9 cellular contexts compared by ENCODE assay signal in the genomic region with DNA sequence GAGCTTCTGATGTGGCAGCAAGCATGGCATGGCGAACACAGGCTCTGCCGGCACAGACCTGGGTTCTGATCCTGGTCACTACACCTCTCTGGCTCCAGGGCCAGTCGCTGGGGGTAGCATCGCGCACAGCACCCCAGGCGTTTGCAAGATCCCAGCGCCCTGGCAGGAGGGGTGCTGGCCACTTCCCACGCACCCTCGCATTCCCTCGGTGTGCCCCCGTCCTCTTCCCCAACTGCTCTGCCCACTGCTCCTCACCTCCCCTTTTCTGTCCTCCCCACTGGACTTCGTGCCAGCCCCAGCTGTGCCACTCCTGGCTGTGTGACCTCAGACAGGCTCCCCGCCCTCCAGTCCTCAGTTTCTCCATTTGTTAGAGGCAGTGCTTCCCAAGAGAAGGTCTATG. TPM values are rescaled to one million over a fixed set of nuclear protein-coding genes. Genes with fewer than 3 reads are reported as not detected.
A peak's percentile ranks its signal among the peaks of the same experiment; 100 is the strongest.
DNase-seq lines count a peak whose midpoint lies in the region; ATAC-seq and TF ChIP-seq lines count a peak whose summit lies in the region.
"Had no signal": no experiment of that assay in that cellular context is flagged by ENCODE, and none has a peak within 500 bp of the region (broad histone marks: within the 10 kb centered on the region; RNA-seq: fewer than 3 reads in every experiment).

No MANE protein-coding gene starts in this region.

- peak overlapping the region; percentile 88 to 89 for H3K4me3 Mint-ChIP-seq in activated T-cell treated with anti-CD3 and anti-CD28 coated beads, Interleukin-2, amount 50 U/mL, for 72 hours
- H3K4me3 Mint-ChIP-seq in MCF 10A (ENCODE audit: unreplicated experiment): peak overlapping the region; percentile 80

- H3K27ac Mint-ChIP-seq in activated T-cell treated with anti-CD3 and anti-CD28 coated beads, Interleukin-2, amount 50 U/mL, for 72 hours: no peak overlapping the region
- H3K27ac Mint-ChIP-seq in MCF 10A (ENCODE audit: low read depth, unreplicated experiment): no peak overlapping the region

- intact Hi-C loops in MCF 10A (cut with micrococcal nuclease): no loop called here

- H3K36me3 Mint-ChIP-seq in activated T-cell treated with anti-CD3 and anti-CD28 coated beads, Interleukin-2, amount 50 U/mL, for 72 hours (ENCODE audit: insufficient read depth in 2 of 2): peaks cover 0 to 4% of the 10 kb centered on the region in 2 donors
- H3K36me3 Mint-ChIP-seq in MCF 10A (ENCODE audit: insufficient read depth, unreplicated experiment): peaks cover 14% of the 10 kb centered on the region

- no peaks in the 10 kb centered on the region for H3K9me3 Mint-ChIP-seq in activated T-cell treated with anti-CD3 and anti-CD28 coated beads, Interleukin-2, amount 50 U/mL, for 72 hours
- H3K9me3 Mint-ChIP-seq in MCF 10A (ENCODE audit: unreplicated experiment): no peaks in the 10 kb centered on the region

- BruUV-seq in MCF 10A (replicated peaks; lab: Mats Ljungman, UMichigan): no TSS peak

- WGBS in tibial nerve, 2 donors: 39 to 48% methylated on average over 13 of the region's 13 CpGs

- TF ChIP-seq CTCF in MCF 10A (IDR thresholded peaks at IDR 0.05; ENCODE audit: unreplicated experiment) (no peak), tibial nerve (IDR thresholded peaks at IDR 0.05) (no peak)

- H3K4me1 ChIP-seq in muscle layer of colon (ENCODE audit: insufficient read depth, low read length) (peaks cover 31% of the 10 kb centered on the region), tibial nerve (peaks cover 0 to 46% (median 30%) of the 10 kb centered on the region in 4 donors)

- POLR2A ChIA-PET in MCF 10A (lab: Yijun Ruan, JAX): interaction anchor here (1.0 to 1.5 kb wide), 2 partner anchors 35 to 315 kb away, joined by 3 to 6 read pairs; partner anchors contain the start of genes MTRFR and TMED2

- no peak for ATAC-seq in activated T-cell treated with anti-CD3 and anti-CD28 coated beads, Interleukin-2, amount 50 U/mL, for 72 hours (replicated peaks in 1 of 2)
- no peak for ATAC-seq in GM21515 (IDR thresholded peaks at IDR 0.05; ENCODE audit: unreplicated experiment)

- no peak for DNase-seq in activated T-cell treated with anti-CD3 and anti-CD28 coated beads, Interleukin-2, amount 50 U/mL, for 72 hours
- no peak for DNase-seq in activated T-cell treated with anti-CD3 and anti-CD28 coated beads, Interleukin-2, amount 50 U/mL, for 48 hours
- DNase-seq in MCF 10A (ENCODE audit: unreplicated experiment) (no peak), tibial nerve (ENCODE audit: low spot score in 2 of 2) (no peak), NCI-H82 treated with DMSO at 0.1 percent for 48 hours (lab: John Stamatoyannopoulos, UW; ENCODE audit: unreplicated experiment) (no peak), SHP77 treated with DMSO at 0.1 percent for 48 hours (lab: John Stamatoyannopoulos, UW) (no peak)
- DNase-seq: NCI-H774 had no signal

- H3K27me3 ChIP-seq in muscle layer of colon (ENCODE audit: control insufficient read depth in 1 of 2, insufficient read depth in 2 of 2, low read length in 2 of 2): no peaks in the 10 kb centered on the region
- no peaks in the 10 kb centered on the region for H3K27me3 ChIP-seq in tibial nerve

- CTCF ChIA-PET in MCF 10A (lab: Yijun Ruan, JAX): interaction anchor here (0.6 to 1.0 kb wide), 2 partner anchors 17 to 334 kb away, joined by 3 read pairs; no protein-coding TSS in a partner anchor

- peaks cover 28% of the 10 kb centered on the region for H3K4me1 Mint-ChIP-seq in activated T-cell treated with anti-CD3 and anti-CD28 coated beads, Interleukin-2, amount 50 U/mL, for 72 hours (ENCODE audit: low read depth)
- H3K4me1 Mint-ChIP-seq in MCF 10A (ENCODE audit: insufficient read depth, unreplicated experiment): peaks cover 11% of the 10 kb centered on the region

- no peaks in the 10 kb centered on the region for H3K27me3 Mint-ChIP-seq in activated T-cell treated with anti-CD3 and anti-CD28 coated beads, Interleukin-2, amount 50 U/mL, for 72 hours (ENCODE audit: low read depth)
- no peaks in the 10 kb centered on the region for H3K27me3 Mint-ChIP-seq in MCF 10A (ENCODE audit: insufficient read depth, unreplicated experiment)

- H3K9ac ChIP-seq in muscle layer of colon (ENCODE audit: low read length): no peak overlapping the region

- TF ChIP-seq POLR2A in tibial nerve (IDR thresholded peaks at IDR 0.05): no peak

- H3K36me3 ChIP-seq in muscle layer of colon (ENCODE audit: insufficient read depth, low read length): peaks cover 8% of the 10 kb centered on the region
- H3K36me3 ChIP-seq in tibial nerve: peaks cover 0 to 35% (median 0%) of the 10 kb centered on the region in 3 donors

- TF ChIP-seq EP300 in tibial nerve (IDR thresholded peaks at IDR 0.05): no peak

- peak overlapping the region in 1 of 2 donors; percentile 50 for H3K4me3 ChIP-seq in muscle layer of colon (ENCODE audit: low read depth in 1 of 2, low read length in 2 of 2)
- H3K4me3 ChIP-seq in tibial nerve: peak overlapping the region in 2 of 4 donors; percentile 78

- H3K9me3 ChIP-seq in muscle layer of colon (ENCODE audit: low read length) (no peaks in the 10 kb centered on the region), tibial nerve (no peaks in the 10 kb centered on the region)

- H3K27ac ChIP-seq in muscle layer of colon (ENCODE audit: low read depth, low read length): peak overlapping the region; percentile 88
- H3K27ac ChIP-seq in tibial nerve: peak overlapping the region; percentile 78 to 97 (median 85)

RNA-seq across cellular contexts. Expression of gene CDK2AP1, which starts 2.8 kb away (rescaled TPM):
- total RNA-seq in activated T-cell treated with anti-CD3 and anti-CD28 coated beads, Interleukin-2, amount 50 U/mL, for 72 hours: 10 to 100 TPM; 37.8 to 40.0 TPM
- 84.6 and 88.6 TPM in 2 replicates for total RNA-seq in MCF 10A (2022)
- total RNA-seq in tibial nerve: 10 to 100 TPM; 52.0 to 73.2 (median 66.8) TPM

RNA-seq across cellular contexts. Expression of gene MTRFR, which starts 35.6 kb away (rescaled TPM):
- 10 to 100 TPM; 34.0 to 36.6 TPM for total RNA-seq in activated T-cell treated with anti-CD3 and anti-CD28 coated beads, Interleukin-2, amount 50 U/mL, for 72 hours
- total RNA-seq in MCF 10A (2022) (21.9 and 26.5 TPM in 2 replicates), tibial nerve (10 to 100 TPM; 10.0 to 13.8 (median 11.8) TPM)

RNA-seq across cellular contexts. Expression of gene MPHOSPH9, which starts 35.9 kb away (rescaled TPM):
- 100 to 1,000 TPM; 104 to 121 TPM for total RNA-seq in activated T-cell treated with anti-CD3 and anti-CD28 coated beads, Interleukin-2, amount 50 U/mL, for 72 hours
- 27.5 and 40.4 TPM in 2 replicates for total RNA-seq in MCF 10A (2022)
- total RNA-seq in tibial nerve: 10 to 100 TPM; 24.1 to 35.2 (median 29.6) TPM
